Comparison of ENCODE assay signal across 10 cellular contexts in the genomic region with DNA sequence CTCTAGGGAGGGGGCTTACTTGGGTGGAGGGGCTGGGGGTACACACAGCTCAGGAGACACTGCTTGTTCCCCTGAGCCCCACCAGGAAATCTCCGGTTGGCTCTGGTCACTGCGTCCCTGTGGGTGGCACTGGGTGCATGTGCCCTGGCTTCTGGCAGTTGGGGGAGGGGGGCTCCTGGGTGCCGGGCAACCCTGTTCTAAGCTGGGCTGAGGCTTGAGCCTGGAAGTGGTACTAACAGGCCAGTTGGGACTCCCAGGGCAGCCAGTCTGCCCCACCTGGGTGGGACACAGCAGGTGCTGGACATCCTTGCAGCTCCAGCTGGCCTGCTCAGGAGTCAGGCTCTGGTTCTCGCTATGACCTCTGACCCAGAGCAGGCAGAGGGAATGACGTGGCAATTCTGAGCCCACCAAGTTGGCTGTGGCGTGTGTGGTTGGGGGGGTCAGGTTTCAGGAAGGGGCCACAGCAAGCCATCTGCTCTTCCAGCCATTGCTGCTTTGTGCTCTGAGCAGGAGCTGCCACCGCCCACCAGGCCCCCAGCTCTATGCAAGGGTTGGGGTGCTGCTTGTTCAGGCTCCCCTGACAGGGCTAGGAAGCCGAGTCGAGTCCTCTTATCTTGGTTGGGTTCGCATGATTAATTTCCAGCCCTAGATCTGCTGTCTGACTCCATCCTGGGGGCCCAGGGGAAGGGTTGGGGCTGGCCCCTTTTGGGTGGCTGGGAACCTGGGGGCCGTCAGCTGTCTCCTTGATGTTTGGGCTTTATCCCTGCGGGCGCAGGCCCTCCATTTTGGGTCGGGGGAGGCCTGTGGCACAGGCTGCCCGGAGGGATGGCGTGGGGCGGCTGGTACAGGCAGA. TPM values are rescaled to one million over a fixed set of nuclear protein-coding genes. Genes with fewer than 3 reads are reported as not detected.
A peak's percentile ranks its signal among the peaks of the same experiment; 100 is the strongest.
DNase-seq lines count a peak whose midpoint lies in the region; ATAC-seq and TF ChIP-seq lines count a peak whose summit lies in the region.
"Had no signal": no experiment of that assay in that cellular context is flagged by ENCODE, and none has a peak within 500 bp of the region (broad histone marks: within the 10 kb centered on the region; RNA-seq: fewer than 3 reads in every experiment).

No MANE protein-coding gene starts in this region.

- peak overlapping the region; percentile 33 for H3K27ac ChIP-seq in CD4-positive, CD25-positive, alpha-beta regulatory T cell (ENCODE audit: insufficient read depth, low read length, poor library complexity, severe bottlenecking)

- H3K27me3 ChIP-seq in CD4-positive, CD25-positive, alpha-beta regulatory T cell (ENCODE audit: control insufficient read depth, insufficient read depth, low read length), result no peaks in the 10 kb centered on the region

- no peak for ATAC-seq in CD4-positive, CD25-positive, alpha-beta regulatory T cell (ENCODE audit: low read depth in 2 of 2)
- no peak for ATAC-seq in natural killer cell

- POLR2A ChIA-PET in activated CD4-positive, alpha-beta memory T cell treated with anti-CD3 and anti-CD28 coated beads for 36 hours (lab: Charles Lee), result interaction anchor here (1.1 kb wide), 1 partner anchor 56 kb away, joined by 3 read pairs; a partner anchor contains a TSS

- TF ChIP-seq CTCF in GM13977 (IDR thresholded peaks at IDR 0.05; ENCODE audit: extremely low read depth, insufficient read depth, missing control alignments), result no peak
- no peak for TF ChIP-seq CTCF in fibroblast of mammary gland (conservative IDR thresholded peaks at IDR 0.05; ENCODE audit: control insufficient read depth, insufficient read depth, low read depth, low read length)
- TF ChIP-seq CTCF in natural killer cell (IDR thresholded peaks at IDR 0.05), result no peak

- no peak overlapping the region for H3K4me3 ChIP-seq in CD4-positive, CD25-positive, alpha-beta regulatory T cell (ENCODE audit: low read depth, low read length)
- no peak overlapping the region for H3K4me3 ChIP-seq in fibroblast of mammary gland (ENCODE audit: control insufficient read depth, low read depth, low read length)

- in situ Hi-C loops in GM13977 (cut with MboI; ENCODE audit: low pct_unique_long_range_greater_than_20kb, low sequenced_read_pairs, unreplicated experiment), result no loop called here

- peak overlapping the region in 1 of 3 donors; percentile 95 for H3K27ac Mint-ChIP-seq in CD4-positive, CD25-positive, alpha-beta regulatory T cell
- peak overlapping the region; percentile 70 for H3K27ac Mint-ChIP-seq in activated CD4-positive, alpha-beta memory T cell treated with anti-CD3 and anti-CD28 coated beads for 36 hours
- H3K27ac Mint-ChIP-seq in natural killer cell (no peak overlapping the region), immature natural killer cell (no peak overlapping the region)

- peaks cover 4% of the 10 kb centered on the region for H3K27me3 Mint-ChIP-seq in CD4-positive, CD25-positive, alpha-beta regulatory T cell
- peaks cover 2% of the 10 kb centered on the region for H3K27me3 Mint-ChIP-seq in activated CD4-positive, alpha-beta memory T cell treated with anti-CD3 and anti-CD28 coated beads for 36 hours
- H3K27me3 Mint-ChIP-seq in natural killer cell (ENCODE audit: low read depth in 2 of 2) (peaks cover 7 to 17% of the 10 kb centered on the region in 2 donors), immature natural killer cell (ENCODE audit: low read depth in 3 of 3) (peaks cover 3 to 7% (median 5%) of the 10 kb centered on the region in 3 donors)

- H3K9me3 ChIP-seq in CD4-positive, CD25-positive, alpha-beta regulatory T cell (ENCODE audit: control insufficient read depth in 2 of 2, low read length in 2 of 2), result no peaks in the 10 kb centered on the region

- peaks cover 4% of the 10 kb centered on the region for H3K36me3 Mint-ChIP-seq in CD4-positive, CD25-positive, alpha-beta regulatory T cell
- H3K36me3 Mint-ChIP-seq in activated CD4-positive, alpha-beta memory T cell treated with anti-CD3 and anti-CD28 coated beads for 36 hours, result peaks cover 9% of the 10 kb centered on the region
- H3K36me3 Mint-ChIP-seq in natural killer cell, result no peaks in the 10 kb centered on the region
- peaks cover 0 to 3% (median 0%) of the 10 kb centered on the region in 3 donors for H3K36me3 Mint-ChIP-seq in immature natural killer cell

- intact Hi-C loops in activated CD4-positive, alpha-beta memory T cell treated with anti-CD3 and anti-CD28 coated beads for 36 hours (cut with micrococcal nuclease), result no loop called here
- intact Hi-C loops in natural killer cell (cut with micrococcal nuclease), result loop anchor here (5.0 kb wide), 1 partner anchor 124 kb away; no protein-coding TSS in a partner anchor

- peak overlapping the region in 3 of 4 donors; percentile 24 to 70 (median 63) for H3K4me3 Mint-ChIP-seq in CD4-positive, CD25-positive, alpha-beta regulatory T cell
- H3K4me3 Mint-ChIP-seq in activated CD4-positive, alpha-beta memory T cell treated with anti-CD3 and anti-CD28 coated beads for 36 hours, result no peak overlapping the region
- H3K4me3 Mint-ChIP-seq in natural killer cell, result no peak overlapping the region
- no peak overlapping the region for H3K4me3 Mint-ChIP-seq in immature natural killer cell

- no peak for DNase-seq in CD4-positive, CD25-positive, alpha-beta regulatory T cell
- DNase-seq in GM13977 (ENCODE audit: low spot score) (peak; percentile 74), fibroblast of mammary gland (ENCODE audit: low read depth) (peak; percentile 17), natural killer cell (no peak), immature natural killer cell (no peak), NCI-H345 treated with DMSO at 0.1 percent for 48 hours (lab: John Stamatoyannopoulos, UW; ENCODE audit: unreplicated experiment) (no peak)
- peak; percentile 55 for DNase-seq in activated CD4-positive, alpha-beta memory T cell treated with anti-CD3 and anti-CD28 coated beads for 36 hours
- DNase-seq: GDM1; NCI-H526 treated with DMSO at 0.1 percent for 48 hours; stimulated activated CD4-positive, alpha-beta T cell treated with anti-CD3 and anti-CD28 coated beads, Interleukin-4, amount 100 ng/mL, for 4 hours had no signal

- H3K4me1 Mint-ChIP-seq in CD4-positive, CD25-positive, alpha-beta regulatory T cell, result peaks cover 0 to 46% (median 16%) of the 10 kb centered on the region in 4 donors
- peaks cover 42% of the 10 kb centered on the region for H3K4me1 Mint-ChIP-seq in activated CD4-positive, alpha-beta memory T cell treated with anti-CD3 and anti-CD28 coated beads for 36 hours (ENCODE audit: low read depth)
- H3K4me1 Mint-ChIP-seq in natural killer cell, result peaks cover 5 to 11% of the 10 kb centered on the region in 2 donors
- peaks cover 0 to 8% of the 10 kb centered on the region in 2 donors for H3K4me1 Mint-ChIP-seq in immature natural killer cell

- H3K36me3 ChIP-seq in CD4-positive, CD25-positive, alpha-beta regulatory T cell (ENCODE audit: control insufficient read depth, insufficient read depth, low read length), result peaks cover 15% of the 10 kb centered on the region

- peaks cover 72% of the 10 kb centered on the region for H3K4me1 ChIP-seq in CD4-positive, CD25-positive, alpha-beta regulatory T cell (ENCODE audit: control insufficient read depth, insufficient read depth, low read length, poor library complexity, severe bottlenecking)

- CTCF ChIA-PET in activated CD4-positive, alpha-beta memory T cell treated with anti-CD3 and anti-CD28 coated beads for 36 hours (lab: Charles Lee), result interaction anchor here (0.5 to 5.8 kb wide), 5 partner anchors 23 to 66 kb away, joined by 3 to 38 read pairs (median 3); no protein-coding TSS in a partner anchor

- no peaks in the 10 kb centered on the region for H3K9me3 Mint-ChIP-seq in CD4-positive, CD25-positive, alpha-beta regulatory T cell
- H3K9me3 Mint-ChIP-seq in activated CD4-positive, alpha-beta memory T cell treated with anti-CD3 and anti-CD28 coated beads for 36 hours, result no peaks in the 10 kb centered on the region
- H3K9me3 Mint-ChIP-seq in natural killer cell (no peaks in the 10 kb centered on the region), immature natural killer cell (no peaks in the 10 kb centered on the region)

RNA-seq across cellular contexts. Expression of a gene that starts 0.6 kb away (rescaled TPM):
- total RNA-seq in CD4-positive, CD25-positive, alpha-beta regulatory T cell, result 6.0 TPM
- 1 to 10 TPM in 1 of 4 donors, under 1 TPM in 2, not detected in 1; 0.89 to 1.4 (median 0.91) TPM for polyA plus RNA-seq in CD4-positive, CD25-positive, alpha-beta regulatory T cell
- total RNA-seq in activated CD4-positive, alpha-beta memory T cell treated with anti-CD3 and anti-CD28 coated beads for 36 hours, result 1 to 10 TPM; 3.1 TPM
- total RNA-seq in natural killer cell, result 1 to 10 TPM; 4.3 to 5.5 (median 5.3) TPM
- polyA plus RNA-seq in immature natural killer cell, result not detected

RNA-seq across cellular contexts. Expression of a gene that starts 12.9 kb away (rescaled TPM):
- total RNA-seq in CD4-positive, CD25-positive, alpha-beta regulatory T cell, result not detected
- not detected for polyA plus RNA-seq in CD4-positive, CD25-positive, alpha-beta regulatory T cell
- total RNA-seq in activated CD4-positive, alpha-beta memory T cell treated with anti-CD3 and anti-CD28 coated beads for 36 hours, result not detected
- not detected for total RNA-seq in natural killer cell
- not detected for polyA plus RNA-seq in immature natural killer cell

RNA-seq across cellular contexts. Expression of a gene that starts 26.4 kb away (rescaled TPM):
- 24.8 TPM for total RNA-seq in CD4-positive, CD25-positive, alpha-beta regulatory T cell
- polyA plus RNA-seq in CD4-positive, CD25-positive, alpha-beta regulatory T cell, result 10 to 100 TPM; 17.7 to 27.1 (median 20.9) TPM
- 10 to 100 TPM; 27.3 to 29.9 TPM for total RNA-seq in activated CD4-positive, alpha-beta memory T cell treated with anti-CD3 and anti-CD28 coated beads for 36 hours
- total RNA-seq in natural killer cell, result 10 to 100 TPM; 25.0 to 28.7 (median 28.5) TPM
- polyA plus RNA-seq in immature natural killer cell, result 10 to 100 TPM; 18.9 to 26.6 (median 24.1) TPM

RNA-seq across cellular contexts. Expression of a gene that starts 42.7 kb away (rescaled TPM):
- total RNA-seq in CD4-positive, CD25-positive, alpha-beta regulatory T cell, result 50.7 TPM
- 100 to 1,000 TPM in 2 of 4 donors, 10 to 100 TPM in 2; 79.4 to 105 (median 95.0) TPM for polyA plus RNA-seq in CD4-positive, CD25-positive, alpha-beta regulatory T cell
- total RNA-seq in activated CD4-positive, alpha-beta memory T cell treated with anti-CD3 and anti-CD28 coated beads for 36 hours, result 10 to 100 TPM; 43.2 to 44.4 TPM
- 10 to 100 TPM; 61.9 to 76.4 (median 68.2) TPM for total RNA-seq in natural killer cell
- 100 to 1,000 TPM; 124 to 171 (median 132) TPM for polyA plus RNA-seq in immature natural killer cell

RNA-seq across cellular contexts. Expression of a gene that starts 43.3 kb away (rescaled TPM):
- total RNA-seq in CD4-positive, CD25-positive, alpha-beta regulatory T cell, result 1.3 TPM
- 1 to 10 TPM in 1 of 4 donors, under 1 TPM in 3; 0.58 to 1.1 (median 0.59) TPM for polyA plus RNA-seq in CD4-positive, CD25-positive, alpha-beta regulatory T cell
- under 1 TPM; 0.63 to 0.71 TPM for total RNA-seq in activated CD4-positive, alpha-beta memory T cell treated with anti-CD3 and anti-CD28 coated beads for 36 hours
- total RNA-seq in natural killer cell, result 1 to 10 TPM; 1.2 to 2.2 (median 1.4) TPM
- polyA plus RNA-seq in immature natural killer cell, result 1 to 10 TPM in 1 of 3 donors, under 1 TPM in 2; 0.48 to 1.3 (median 0.73) TPM

Comparison
In these comparisons a context has a peak if more than half of its experiments do, and no peak if none do; other contexts are left out.
1. DNase-seq: peak in GM13977 (single experiment), activated CD4-positive, alpha-beta memory T cell treated with anti-CD3 and anti-CD28 coated beads for 36 hours (single experiment) and fibroblast of mammary gland (single experiment); none in CD4-positive, CD25-positive, alpha-beta regulatory T cell (0 of 3), natural killer cell (single experiment), immature natural killer cell (0 of 3) and NCI-H345 treated with DMSO at 0.1 percent for 48 hours (single experiment).
2. H3K4me3 Mint-ChIP-seq: peak in CD4-positive, CD25-positive, alpha-beta regulatory T cell (3 of 4); none in activated CD4-positive, alpha-beta memory T cell treated with anti-CD3 and anti-CD28 coated beads for 36 hours (single experiment), natural killer cell (single experiment) and immature natural killer cell (0 of 5).